ENCODE assay signal across 9 cellular contexts in genomic region chr17:30378797-30379302, GRCh38. TPM values are rescaled to one million over a fixed set of nuclear protein-coding genes. Genes with fewer than 3 reads are reported as not detected.
DNase-seq lines count a peak whose midpoint lies in the region; ATAC-seq, FAIRE-seq and TF ChIP-seq lines count a peak whose summit lies in the region.
"Had no signal": no experiment of that assay in that cellular context is flagged by ENCODE, and none has a peak within 500 bp of the region (broad histone marks: within the 10 kb centered on the region; RNA-seq: fewer than 3 reads in every experiment).

Gene CPD, plus strand, starts transcription at chr17:30378927. Its CDS starts 54 bp downstream, at chr17:30378981.

- H3K4me1 ChIP-seq in BE2C (no peaks in the 10 kb centered on the region), colonic mucosa (peaks cover 4% of the 10 kb centered on the region)

- H3K9me3 Mint-ChIP-seq in activated CD4-positive, alpha-beta T cell treated with anti-CD3 and anti-CD28 coated beads, Interleukin-2, amount 10 ng/mL, durations not matched to agents 24 days and 14 days: no peaks in the 10 kb centered on the region

- H3K36me3 Mint-ChIP-seq in activated CD4-positive, alpha-beta T cell treated with anti-CD3 and anti-CD28 coated beads, Interleukin-2, amount 10 ng/mL, durations not matched to agents 24 days and 14 days (ENCODE audit: low read depth): peaks cover 16% of the 10 kb centered on the region

- peak; percentile 88 for FAIRE-seq in GM19239 (lab: Jason Lieb, UNC)
- FAIRE-seq: islet of Langerhans had no signal

- peak within 1 kb of the TSS; percentile 90 for H3K27ac Mint-ChIP-seq in activated CD4-positive, alpha-beta T cell treated with anti-CD3 and anti-CD28 coated beads, Interleukin-2, amount 10 ng/mL, durations not matched to agents 24 days and 14 days

- no peaks in the 10 kb centered on the region for H3K27me3 ChIP-seq in BE2C
- H3K27me3 ChIP-seq in colonic mucosa: no peaks in the 10 kb centered on the region

- TF ChIP-seq CTCF in BE2C (IDR thresholded peaks at IDR 0.05; ENCODE audit: low read depth, low read length): no peak
- no peak for TF ChIP-seq CTCF in colonic mucosa (IDR thresholded peaks at IDR 0.05)

- ATAC-seq in HG03469 (IDR thresholded peaks at IDR 0.05; ENCODE audit: unreplicated experiment): peak; percentile 57
- ATAC-seq in left colon: peak; percentile 96

- intact Hi-C loops in activated CD4-positive, alpha-beta T cell treated with anti-CD3 and anti-CD28 coated beads, Interleukin-2, amount 10 ng/mL, durations not matched to agents 24 days and 14 days (cut with micrococcal nuclease): loop anchor here (1.0 to 5.0 kb wide), 4 partner anchors 15 to 98 kb away; partner anchors contain the start of gene GOSR1
- intact Hi-C loops in colonic mucosa (cut with DNase I): no loop called here
- intact Hi-C loops in left colon (cut with DNase I, micrococcal nuclease): no loop called here

- peaks cover 51% of the 10 kb centered on the region for H3K4me1 Mint-ChIP-seq in activated CD4-positive, alpha-beta T cell treated with anti-CD3 and anti-CD28 coated beads, Interleukin-2, amount 10 ng/mL, durations not matched to agents 24 days and 14 days

- peak within 1 kb of the TSS; percentile 57 to 77 for H3K9ac ChIP-seq in colonic mucosa (ENCODE audit: low read depth in 2 of 2, low read length in 2 of 2)

- DNase-seq in BE2C (peak; percentile 92), GM19239 (ENCODE audit: insufficient read length, low spot score) (peak; percentile 88), NCI-H526 treated with DMSO at 0.1 percent for 48 hours (lab: John Stamatoyannopoulos, UW) (peak; percentile 91), colonic mucosa (peak; percentile 99), left colon (peak; percentile 96 to 99)
- peak; percentile 100 for DNase-seq in activated CD4-positive, alpha-beta T cell treated with anti-CD3 and anti-CD28 coated beads, Interleukin-2, amount 10 ng/mL, durations not matched to agents 24 days and 14 days
- peak; percentile 95 to 96 for DNase-seq in stimulated activated CD4-positive, alpha-beta T cell treated with anti-CD3 and anti-CD28 coated beads, Interleukin-1b, Interleukin-23, amount 100 ng/mL, for 4 hours (ENCODE audit: low read depth in 2 of 2)

- H3K4me3 ChIP-seq in BE2C (ENCODE audit: low read depth, low read length): peak within 1 kb of the TSS; percentile 69
- peak within 1 kb of the TSS; percentile 97 for H3K4me3 ChIP-seq in colonic mucosa

- no peaks in the 10 kb centered on the region for H3K36me3 ChIP-seq in BE2C
- no peaks in the 10 kb centered on the region for H3K36me3 ChIP-seq in colonic mucosa

- H3K27ac ChIP-seq in colonic mucosa: peak within 1 kb of the TSS; percentile 88

- H3K4me3 Mint-ChIP-seq in activated CD4-positive, alpha-beta T cell treated with anti-CD3 and anti-CD28 coated beads, Interleukin-2, amount 10 ng/mL, durations not matched to agents 24 days and 14 days: peak within 1 kb of the TSS; percentile 84

- H3K9me3 ChIP-seq in BE2C: no peaks in the 10 kb centered on the region
- no peaks in the 10 kb centered on the region for H3K9me3 ChIP-seq in colonic mucosa

- H3K27me3 Mint-ChIP-seq in activated CD4-positive, alpha-beta T cell treated with anti-CD3 and anti-CD28 coated beads, Interleukin-2, amount 10 ng/mL, durations not matched to agents 24 days and 14 days: no peaks in the 10 kb centered on the region

RNA-seq across cellular contexts. Expression of gene CPD, which starts in this region (rescaled TPM):
- polyA plus RNA-seq in BE2C (2012; ENCODE audit: insufficient read depth, insufficient read length, low read depth): 9.2 TPM
- total RNA-seq in activated CD4-positive, alpha-beta T cell treated with anti-CD3 and anti-CD28 coated beads, Interleukin-2, amount 10 ng/mL, durations not matched to agents 24 days and 14 days: 26.6 and 33.4 TPM in 2 replicates
- total RNA-seq in colonic mucosa (10 to 100 TPM; 56.5 to 89.5 TPM), left colon (10 to 100 TPM; 79.8 to 90.8 TPM)

Comparison
In these comparisons a context has a peak if more than half of its experiments do, and no peak if none do; other contexts are left out.
1. Peak in every context shown above with its lines: DNase-seq, ATAC-seq, H3K4me3 ChIP-seq and H3K27ac ChIP-seq.